ENCODE assay signal across 8 cellular contexts in the genomic region with DNA sequence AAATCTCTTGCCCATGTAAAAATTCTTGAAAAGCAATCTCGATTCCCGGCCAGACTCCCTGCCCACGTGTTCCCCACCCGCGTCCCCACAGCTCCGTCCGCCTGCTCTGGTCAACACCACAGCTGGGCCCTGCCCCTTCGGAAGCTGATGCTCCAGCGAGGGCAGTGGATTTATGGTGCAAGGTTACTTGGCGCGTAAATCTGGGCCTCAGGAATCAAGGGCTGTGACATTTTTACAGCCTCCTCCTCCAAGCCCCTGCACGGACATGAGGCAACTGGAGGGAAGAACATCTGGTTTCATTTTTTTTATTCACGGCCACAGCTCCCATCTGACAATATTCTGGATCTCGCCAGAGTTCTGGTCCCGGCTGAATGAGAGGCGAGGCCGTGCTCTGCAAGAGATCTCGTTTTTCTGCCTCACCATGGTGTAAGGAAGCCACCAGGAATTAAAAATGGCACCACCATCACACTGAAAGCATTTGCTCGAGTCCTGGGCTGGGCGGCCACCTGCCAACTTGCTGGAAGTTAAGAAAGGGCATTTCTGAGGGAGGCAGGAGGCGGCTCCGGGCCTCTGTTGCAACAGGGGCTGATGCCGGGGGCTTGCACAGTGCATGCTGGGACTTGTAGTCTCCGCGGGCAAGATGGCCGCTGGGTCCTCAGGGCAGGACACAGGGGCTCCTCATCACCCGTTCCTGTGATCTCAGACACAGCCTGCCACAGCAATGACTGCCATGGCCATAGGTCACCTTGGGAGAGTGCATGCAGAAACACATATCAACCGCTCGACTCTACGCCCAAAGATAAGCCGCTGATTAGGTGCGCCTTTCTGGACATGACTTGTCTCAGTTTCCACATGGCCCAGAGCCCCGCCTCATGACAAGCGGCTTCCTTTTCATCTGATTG.
DNase-seq lines count a peak whose midpoint lies in the region; ATAC-seq and TF ChIP-seq lines count a peak whose summit lies in the region.
"Had no signal": no experiment of that assay in that cellular context is flagged by ENCODE, and none has a peak within 500 bp of the region (broad histone marks: within the 10 kb centered on the region; RNA-seq: fewer than 3 reads in every experiment).

No MANE protein-coding gene starts in this region.

- H3K27ac ChIP-seq in HUES6 (ENCODE audit: low read depth, low read length) (no peak overlapping the region), coronary artery (no peak overlapping the region), liver (ENCODE audit: low read depth in 1 of 2, low read length in 2 of 2) (no peak overlapping the region), tibial nerve (peak overlapping the region in 1 of 4 donors; percentile 34)

- no peak for DNase-seq in coronary artery (ENCODE audit: low spot score)
- peak; percentile 34 to 53 for DNase-seq in tibial nerve (ENCODE audit: low spot score in 2 of 2)
- no peak for DNase-seq in NK-92 (lab: John Stamatoyannopoulos, UW; ENCODE audit: unreplicated experiment)
- no peak for DNase-seq in NCI-H1694 treated with DMSO at 0.1 percent for 48 hours (lab: John Stamatoyannopoulos, UW)
- DNase-seq: SW 1271 had no signal

- H3K9ac ChIP-seq in HUES6 (ENCODE audit: low read length) (no peak overlapping the region), liver (ENCODE audit: low read depth in 1 of 2, low read length in 2 of 2) (no peak overlapping the region)

- no peak for TF ChIP-seq RAD21 in liver (IDR thresholded peaks at IDR 0.05)

- 69% methylated on average over 34 of the region's 34 CpGs for WGBS in liver
- 43 to 49% methylated on average over 32 to 34 of the region's 34 CpGs for WGBS in tibial nerve, 2 donors

- no peaks in the 10 kb centered on the region for H3K27me3 ChIP-seq in HUES6 (ENCODE audit: control insufficient read depth, insufficient read depth, low read length)
- no peaks in the 10 kb centered on the region for H3K27me3 ChIP-seq in liver (ENCODE audit: control insufficient read depth in 4 of 4, insufficient read depth in 4 of 4, low read length in 3 of 4)
- H3K27me3 ChIP-seq in tibial nerve: peaks cover 0 to 4% of the 10 kb centered on the region in 2 donors

- TF ChIP-seq EP300 in tibial nerve (IDR thresholded peaks at IDR 0.05): no peak

- H3K4me3 ChIP-seq in HUES6 (ENCODE audit: low read depth, low read length) (0 out of 2 replicates have a peak overlapping the region, but pooled peaks have one; percentile 7), coronary artery (peak overlapping the region; percentile 59), liver (ENCODE audit: low read depth in 1 of 3, low read length in 3 of 3) (peak overlapping the region in 1 of 3 donors; percentile 18), tibial nerve (peak overlapping the region in 3 of 4 donors; percentile 3 to 44 (median 42))

- H3K9me3 ChIP-seq in HUES6 (ENCODE audit: control insufficient read depth, insufficient read depth, low read depth, low read length): no peaks in the 10 kb centered on the region
- H3K9me3 ChIP-seq in liver (ENCODE audit: control insufficient read depth in 4 of 4, low read length in 3 of 4): no peaks in the 10 kb centered on the region
- no peaks in the 10 kb centered on the region for H3K9me3 ChIP-seq in tibial nerve

- H3K4me1 ChIP-seq in HUES6 (ENCODE audit: control insufficient read depth, insufficient read depth, low read length) (peaks cover 19% of the 10 kb centered on the region), liver (ENCODE audit: control insufficient read depth in 4 of 4, insufficient read depth in 4 of 4, low read length in 3 of 4) (no peaks in the 10 kb centered on the region), tibial nerve (peaks cover 0 to 12% (median 0%) of the 10 kb centered on the region in 4 donors)

- TF ChIP-seq POLR2A in tibial nerve (IDR thresholded peaks at IDR 0.05): no peak

- no peak for ATAC-seq in GM21619 (IDR thresholded peaks at IDR 0.05; ENCODE audit: unreplicated experiment)

- H3K36me3 ChIP-seq in HUES6 (ENCODE audit: control insufficient read depth, insufficient read depth, low read length) (no peaks in the 10 kb centered on the region), liver (ENCODE audit: control insufficient read depth in 4 of 4, insufficient read depth in 3 of 4, low read depth in 1 of 4, low read length in 3 of 4) (no peaks in the 10 kb centered on the region), tibial nerve (no peaks in the 10 kb centered on the region)

- TF ChIP-seq CTCF in coronary artery (IDR thresholded peaks at IDR 0.05) (no peak), liver (IDR thresholded peaks at IDR 0.05; ENCODE audit: low read depth, low read length, missing input control) (no peak), tibial nerve (IDR thresholded peaks at IDR 0.05) (no peak)

TF ChIP-seq in liver, 16 proteins besides CTCF, POLR2A, EP300 and RAD21:
- no peak for TF ChIP-seq GABPA (IDR thresholded peaks at IDR 0.05 in 1 of 2, conservative IDR thresholded peaks at IDR 0.05 in 1 of 2)
- TF ChIP-seq TAF1 (conservative IDR thresholded peaks at IDR 0.05): no peak
- no peak for TF ChIP-seq HNF4A (conservative IDR thresholded peaks at IDR 0.05)
- TF ChIP-seq, protein P1, sequence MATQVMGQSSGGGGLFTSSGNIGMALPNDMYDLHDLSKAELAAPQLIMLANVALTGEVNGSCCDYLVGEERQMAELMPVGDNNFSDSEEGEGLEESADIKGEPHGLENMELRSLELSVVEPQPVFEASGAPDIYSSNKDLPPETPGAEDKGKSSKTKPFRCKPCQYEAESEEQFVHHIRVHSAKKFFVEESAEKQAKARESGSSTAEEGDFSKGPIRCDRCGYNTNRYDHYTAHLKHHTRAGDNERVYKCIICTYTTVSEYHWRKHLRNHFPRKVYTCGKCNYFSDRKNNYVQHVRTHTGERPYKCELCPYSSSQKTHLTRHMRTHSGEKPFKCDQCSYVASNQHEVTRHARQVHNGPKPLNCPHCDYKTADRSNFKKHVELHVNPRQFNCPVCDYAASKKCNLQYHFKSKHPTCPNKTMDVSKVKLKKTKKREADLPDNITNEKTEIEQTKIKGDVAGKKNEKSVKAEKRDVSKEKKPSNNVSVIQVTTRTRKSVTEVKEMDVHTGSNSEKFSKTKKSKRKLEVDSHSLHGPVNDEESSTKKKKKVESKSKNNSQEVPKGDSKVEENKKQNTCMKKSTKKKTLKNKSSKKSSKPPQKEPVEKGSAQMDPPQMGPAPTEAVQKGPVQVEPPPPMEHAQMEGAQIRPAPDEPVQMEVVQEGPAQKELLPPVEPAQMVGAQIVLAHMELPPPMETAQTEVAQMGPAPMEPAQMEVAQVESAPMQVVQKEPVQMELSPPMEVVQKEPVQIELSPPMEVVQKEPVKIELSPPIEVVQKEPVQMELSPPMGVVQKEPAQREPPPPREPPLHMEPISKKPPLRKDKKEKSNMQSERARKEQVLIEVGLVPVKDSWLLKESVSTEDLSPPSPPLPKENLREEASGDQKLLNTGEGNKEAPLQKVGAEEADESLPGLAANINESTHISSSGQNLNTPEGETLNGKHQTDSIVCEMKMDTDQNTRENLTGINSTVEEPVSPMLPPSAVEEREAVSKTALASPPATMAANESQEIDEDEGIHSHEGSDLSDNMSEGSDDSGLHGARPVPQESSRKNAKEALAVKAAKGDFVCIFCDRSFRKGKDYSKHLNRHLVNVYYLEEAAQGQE (IDR thresholded peaks at IDR 0.05): no peak
- peak; percentile 78 for TF ChIP-seq YY1 (IDR thresholded peaks at IDR 0.05)
- TF ChIP-seq, protein P2, sequence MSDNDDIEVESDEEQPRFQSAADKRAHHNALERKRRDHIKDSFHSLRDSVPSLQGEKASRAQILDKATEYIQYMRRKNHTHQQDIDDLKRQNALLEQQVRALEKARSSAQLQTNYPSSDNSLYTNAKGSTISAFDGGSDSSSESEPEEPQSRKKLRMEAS (IDR thresholded peaks at IDR 0.05): no peak
- no peak for TF ChIP-seq RXRA (IDR thresholded peaks at IDR 0.05)
- TF ChIP-seq EGR1 (IDR thresholded peaks at IDR 0.05; ENCODE audit: low read depth in 2 of 2): no peak

Comparison
In these comparisons a context has a peak if more than half of its experiments do, and no peak if none do; other contexts are left out.
1. DNase-seq: peak in tibial nerve (2 of 2); none in coronary artery (single experiment), NK-92 (single experiment) and NCI-H1694 treated with DMSO at 0.1 percent for 48 hours (single experiment).